Comparison of ENCODE assay signal across 14 cellular contexts in genomic region chr2:101790416-101790815, GRCh38.
DNase-seq lines count a peak whose midpoint lies in the region; ATAC-seq, FAIRE-seq and TF ChIP-seq lines count a peak whose summit lies in the region.
"Had no signal": no experiment of that assay in that cellular context is flagged by ENCODE, and none has a peak within 500 bp of the region (broad histone marks: within the 10 kb centered on the region; RNA-seq: fewer than 3 reads in every experiment).

No MANE protein-coding gene starts in this region.

- H3K27ac Mint-ChIP-seq in T-helper 17 cell: peak overlapping the region; percentile 59
- H3K27ac Mint-ChIP-seq: activated T-helper 2 cell treated with anti-CD3 and anti-CD28 coated beads, Interferon-gamma antibody, Interleukin-2, Interleukin-4, amounts not matched to agents 10 μg/mL and 5 μg/mL and 100 μg/mL, durations not matched to agents 14 hours and 24 hours and 36 hours had no signal

- intact Hi-C loops in pancreas (cut with DNase I): no loop called here
- intact Hi-C loops in spleen (cut with DNase I; ENCODE audit: low total_unique reads): no loop called here

- H3K36me3 ChIP-seq in skeletal muscle satellite cell (ENCODE audit: insufficient read depth, low read length): peaks cover 14% of the 10 kb centered on the region
- no peaks in the 10 kb centered on the region for H3K36me3 ChIP-seq in pancreas
- H3K36me3 ChIP-seq in spleen: peaks cover 0 to 15% (median 8%) of the 10 kb centered on the region in 6 donors
- H3K36me3 ChIP-seq: BE2C had no signal

- H3K36me3 Mint-ChIP-seq in T-helper 17 cell (ENCODE audit: low read depth): peaks cover 5% of the 10 kb centered on the region

- FAIRE-seq in pancreas (lab: Jason Lieb, UNC): no peak

- H3K4me1 Mint-ChIP-seq in T-helper 17 cell: peaks cover 50% of the 10 kb centered on the region

- H3K27me3 Mint-ChIP-seq in T-helper 17 cell: no peaks in the 10 kb centered on the region

- TF ChIP-seq CTCF in fibroblast of pulmonary artery (IDR thresholded peaks at IDR 0.05; ENCODE audit: low read length, missing control alignments): no peak
- no peak for TF ChIP-seq CTCF in pancreas (IDR thresholded peaks at IDR 0.05)
- TF ChIP-seq CTCF in spleen (IDR thresholded peaks at IDR 0.05 in 8 of 11, conservative IDR thresholded peaks at IDR 0.05 in 3 of 11): no peak

- WGBS in pancreas, 2 donors: 79 to 87% methylated on average over 5 of the region's 5 CpGs
- WGBS in spleen, 5 donors: 85 to 91% (median 89%) methylated on average over 5 of the region's 5 CpGs

- H3K4me3 ChIP-seq in fibroblast of pulmonary artery (replicated peaks; ENCODE audit: low read depth, low read length): no peak overlapping the region
- no peak overlapping the region for H3K4me3 ChIP-seq in skeletal muscle satellite cell (ENCODE audit: low read length)
- no peak overlapping the region for H3K4me3 ChIP-seq in pancreas
- H3K4me3 ChIP-seq in spleen: no peak overlapping the region
- H3K4me3 ChIP-seq: body of pancreas, lung had no signal

- H3K4me3 Mint-ChIP-seq in T-helper 17 cell: no peak overlapping the region

- peaks cover 73% of the 10 kb centered on the region for H3K4me1 ChIP-seq in skeletal muscle satellite cell (ENCODE audit: control insufficient read depth, insufficient read depth, low read length)
- peaks cover 0 to 8% (median 3%) of the 10 kb centered on the region in 3 donors for H3K4me1 ChIP-seq in pancreas
- peaks cover 0 to 68% (median 10%) of the 10 kb centered on the region in 6 donors for H3K4me1 ChIP-seq in spleen

- H3K9ac ChIP-seq in skeletal muscle satellite cell (ENCODE audit: low read depth, low read length): no peak overlapping the region

- ATAC-seq in T-helper 17 cell: no peak
- ATAC-seq in pancreas: no peak
- ATAC-seq: body of pancreas had no signal

- peak; percentile 23 for DNase-seq in EH (ENCODE audit: low read depth)
- no peak for DNase-seq in T-helper 17 cell
- DNase-seq in fibroblast of pulmonary artery (ENCODE audit: low read depth): peak; percentile 56
- DNase-seq in T-helper 2 cell: no peak
- DNase-seq in pancreas: no peak
- DNase-seq in spleen: no peak
- DNase-seq in 8988T: no peak
- DNase-seq: body of pancreas; DMS79; stimulated activated naive CD4-positive, alpha-beta T cell treated with Interleukin-2 at 50 U/mL for 16 hours had no signal

- no peak for TF ChIP-seq POLR2A in spleen (IDR thresholded peaks at IDR 0.05)

- H3K9me3 ChIP-seq in T-helper 17 cell (ENCODE audit: control insufficient read depth, low read length, poor library complexity, severe bottlenecking): no peaks in the 10 kb centered on the region
- H3K9me3 ChIP-seq in skeletal muscle satellite cell (replicated peaks; ENCODE audit: low read length): no peaks in the 10 kb centered on the region
- H3K9me3 ChIP-seq in pancreas: no peaks in the 10 kb centered on the region
- H3K9me3 ChIP-seq in spleen: no peaks in the 10 kb centered on the region
- H3K9me3 ChIP-seq: BE2C, body of pancreas had no signal

- H3K27me3 ChIP-seq in skeletal muscle satellite cell (ENCODE audit: control insufficient read depth, insufficient read depth, low read length) (no peaks in the 10 kb centered on the region), pancreas (no peaks in the 10 kb centered on the region), spleen (replicated peaks in 1 of 7) (no peaks in the 10 kb centered on the region)
- H3K27me3 ChIP-seq: BE2C, body of pancreas had no signal

- H3K27ac ChIP-seq in pancreas: no peak overlapping the region
- peak overlapping the region in 2 of 8 donors; percentile 1 to 2 for H3K27ac ChIP-seq in spleen
- H3K27ac ChIP-seq: body of pancreas had no signal

- H3K4me2 ChIP-seq in skeletal muscle satellite cell (ENCODE audit: low read length): peak overlapping the region; percentile 12

Comparison
In these comparisons a context has a peak if more than half of its experiments do, and no peak if none do; other contexts are left out.
1. DNase-seq: peak in EH (single experiment) and fibroblast of pulmonary artery (single experiment); none in T-helper 17 cell (0 of 3), T-helper 2 cell (0 of 5), pancreas (0 of 6), spleen (single experiment) and 8988T (single experiment).